ENCODE assay signal across 11 cellular contexts in the genomic region with DNA sequence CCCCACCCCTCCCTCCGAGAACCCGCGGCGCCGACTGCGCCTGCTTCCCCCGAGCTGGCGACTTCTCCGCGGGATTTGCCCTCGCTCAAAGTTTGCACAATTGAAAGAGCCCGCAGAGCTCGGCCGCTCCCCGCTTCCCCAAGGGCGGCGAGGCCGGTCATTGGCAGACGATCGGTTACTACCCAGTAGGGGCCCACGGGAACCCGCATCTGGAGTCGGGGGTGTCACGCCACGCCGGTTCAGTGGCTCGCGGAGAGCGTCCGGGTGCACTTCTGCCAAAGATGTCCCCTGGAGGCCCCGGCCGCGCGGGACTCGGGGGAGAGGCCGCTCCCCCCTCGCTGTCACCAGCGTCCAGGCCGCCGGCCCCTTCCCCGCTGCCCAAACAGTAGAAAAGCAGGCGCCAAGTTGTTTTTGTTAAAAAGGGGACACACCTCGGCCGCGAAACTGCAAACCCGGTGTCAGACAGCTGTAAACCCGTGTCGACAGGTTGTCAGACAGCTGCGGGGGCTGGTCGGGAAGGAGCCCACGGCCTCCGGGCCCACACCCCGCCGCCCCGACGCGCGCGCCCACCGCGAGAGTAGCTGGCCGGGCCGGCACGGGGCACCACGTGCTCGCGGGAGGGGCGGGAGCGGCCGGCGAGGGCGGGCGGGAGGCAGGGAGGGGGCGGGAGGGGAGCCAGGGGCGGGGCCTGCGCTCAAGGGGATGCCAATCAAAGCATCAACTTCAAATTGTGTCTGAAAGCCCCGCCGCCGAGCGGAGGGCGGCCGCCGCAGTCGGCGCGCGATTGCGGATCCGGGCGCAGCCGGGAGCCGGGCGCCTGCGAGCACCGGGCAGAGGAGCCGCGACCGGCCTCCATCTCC. TPM values are rescaled to one million over a fixed set of nuclear protein-coding genes. Genes with fewer than 3 reads are reported as not detected.
DNase-seq lines count a peak whose midpoint lies in the region; ATAC-seq and TF ChIP-seq lines count a peak whose summit lies in the region.
"Had no signal": no experiment of that assay in that cellular context is flagged by ENCODE, and none has a peak within 500 bp of the region (broad histone marks: within the 10 kb centered on the region; RNA-seq: fewer than 3 reads in every experiment).

A gene (plus strand): TSS at position 731 of the 860 bp plus-strand sequence. CDS start 274 bp downstream, outside the sequence.

- TF ChIP-seq CTCF in cardiac muscle cell (IDR thresholded peaks at IDR 0.05; ENCODE audit: low read depth, low read length) = no peak
- no peak for TF ChIP-seq CTCF in dorsolateral prefrontal cortex (IDR thresholded peaks at IDR 0.05 in 54 of 56, conservative IDR thresholded peaks at IDR 0.05 in 2 of 56; ENCODE audit: low read depth in 1 of 56, partially characterized antibody in 56 of 56)
- TF ChIP-seq CTCF in lung (IDR thresholded peaks at IDR 0.05; ENCODE audit: control extremely low read depth, extremely low read depth) = no peak
- no peak for TF ChIP-seq CTCF in vagina (IDR thresholded peaks at IDR 0.05)

- intact Hi-C loops in Right ventricle myocardium inferior (cut with DNase I) = no loop called here
- intact Hi-C loops in dorsolateral prefrontal cortex (cut with DNase I) = no loop called here
- intact Hi-C loops in vagina (cut with DNase I) = no loop called here

- peaks cover 92% of the 10 kb centered on the region for H3K27me3 ChIP-seq in cardiac muscle cell
- peaks cover 33 to 100% (median 97%) of the 10 kb centered on the region in 45 donors for H3K27me3 ChIP-seq in dorsolateral prefrontal cortex
- peaks cover 14% of the 10 kb centered on the region for H3K27me3 ChIP-seq in lung (ENCODE audit: control insufficient read depth, insufficient read depth)
- peaks cover 29% of the 10 kb centered on the region for H3K27me3 ChIP-seq in vagina

- no peak for TF ChIP-seq POLR2A in vagina (IDR thresholded peaks at IDR 0.05)

- peaks cover 4% of the 10 kb centered on the region for H3K4me1 ChIP-seq in cardiac muscle cell (ENCODE audit: low read depth)
- peaks cover 0 to 14% of the 10 kb centered on the region in 2 donors for H3K4me1 ChIP-seq in lung (ENCODE audit: control insufficient read depth in 2 of 2, insufficient read depth in 2 of 2, low read length in 2 of 2)
- H3K4me1 ChIP-seq in vagina = peaks cover 18% of the 10 kb centered on the region

- no peak for ATAC-seq in Right ventricle myocardium inferior
- peak; percentile 42 for ATAC-seq in lung (ENCODE audit: insufficient read depth, low FRiP score)
- no peak for ATAC-seq in GM19351 (IDR thresholded peaks at IDR 0.05; ENCODE audit: unreplicated experiment)

- WGBS in lung, 2 donors = 2% methylated on average over 82 to 98 of the region's 98 CpGs

- H3K36me3 ChIP-seq in cardiac muscle cell = peaks cover 6% of the 10 kb centered on the region
- no peaks in the 10 kb centered on the region for H3K36me3 ChIP-seq in lung (ENCODE audit: control insufficient read depth in 2 of 2, insufficient read depth in 2 of 2, low read length in 2 of 2)
- no peaks in the 10 kb centered on the region for H3K36me3 ChIP-seq in vagina

- H3K9me3 ChIP-seq in cardiac muscle cell (ENCODE audit: low read depth) (no peaks in the 10 kb centered on the region), lung (ENCODE audit: control insufficient read depth in 2 of 2, insufficient read depth in 1 of 2, low read length in 1 of 2) (peaks cover 0 to 6% of the 10 kb centered on the region in 2 donors), vagina (no peaks in the 10 kb centered on the region)

- peak within 1 kb of the TSS; percentile 65 for H3K4me3 ChIP-seq in cardiac muscle cell
- peak within 1 kb of the TSS in 35 of 59 donors; percentile 0 to 54 (median 28) for H3K4me3 ChIP-seq in dorsolateral prefrontal cortex
- peak within 1 kb of the TSS; percentile 48 for H3K4me3 ChIP-seq in lung
- H3K4me3 ChIP-seq in vagina = peak within 1 kb of the TSS; percentile 31

- peak within 1 kb of the TSS; percentile 74 for H3K27ac ChIP-seq in cardiac muscle cell
- no peak within 1 kb of the TSS for H3K27ac ChIP-seq in dorsolateral prefrontal cortex
- peak within 1 kb of the TSS in 1 of 2 donors; percentile 69 for H3K27ac ChIP-seq in lung (ENCODE audit: low read depth in 1 of 2, low read length in 1 of 2)
- H3K27ac ChIP-seq in vagina = no peak within 1 kb of the TSS

- DNase-seq in cardiac muscle cell (ENCODE audit: low read depth in 1 of 2, low spot score in 1 of 2) (peak in 1 of 2 donors; percentile 87), Right ventricle myocardium inferior (ENCODE audit: missing footprints) (no peak), dorsolateral prefrontal cortex (no peak), lung (ENCODE audit: low spot score) (peak; percentile 68), vagina (ENCODE audit: extremely low spot score in 2 of 2) (no peak), DMS53 treated with DMSO at 0.1 percent for 48 hours (lab: John Stamatoyannopoulos, UW; ENCODE audit: unreplicated experiment) (no peak)
- DNase-seq in activated CD4-positive, alpha-beta T cell treated with anti-CD3 and anti-CD28 coated beads, Interleukin-2, amount 50 U/mL, for 48 hours = no peak
- DNase-seq: CD4-positive, alpha-beta memory T cell; islet precursor cell had no signal

RNA-seq across cellular contexts. Expression of the gene that starts here (rescaled TPM):
- 168 and 197 TPM in 2 replicates for total RNA-seq in cardiac muscle cell
- polyA plus RNA-seq in cardiac muscle cell = 132 and 142 TPM in 2 replicates
- total RNA-seq in Right ventricle myocardium inferior = 1.3 TPM
- total RNA-seq in dorsolateral prefrontal cortex = under 1 TPM in 7 of 120 experiments, not detected in 113; 0.23 to 0.52 (median 0.26) TPM
- total RNA-seq in lung = 10 to 100 TPM; 13.8 to 25.7 TPM
- 1 to 10 TPM; 3.6 to 4.5 TPM for polyA plus RNA-seq in lung
- not detected for total RNA-seq in vagina
- total RNA-seq: activated naive CD8-positive, alpha-beta T cell treated with anti-CD3 and anti-CD28 coated beads, Interleukin-2, amount 10 ng/mL, durations not matched to agents 7 days and 5 days; CD4-positive, alpha-beta memory T cell had no signal
- polyA plus RNA-seq: CD4-positive, alpha-beta memory T cell had no signal

Comparison
In these comparisons a context has a peak if more than half of its experiments do, and no peak if none do; other contexts are left out.
1. RNA of the gene that starts here (polyA plus RNA-seq): 132 to 142 TPM in cardiac muscle cell; 3.6 to 4.5 TPM in lung; every median in the first group is over 10 times any median in the second.
2. Peak in every context shown above with its lines, with median percentiles within 50 percentile points of each other: H3K4me3 ChIP-seq.